In the genomic region with DNA sequence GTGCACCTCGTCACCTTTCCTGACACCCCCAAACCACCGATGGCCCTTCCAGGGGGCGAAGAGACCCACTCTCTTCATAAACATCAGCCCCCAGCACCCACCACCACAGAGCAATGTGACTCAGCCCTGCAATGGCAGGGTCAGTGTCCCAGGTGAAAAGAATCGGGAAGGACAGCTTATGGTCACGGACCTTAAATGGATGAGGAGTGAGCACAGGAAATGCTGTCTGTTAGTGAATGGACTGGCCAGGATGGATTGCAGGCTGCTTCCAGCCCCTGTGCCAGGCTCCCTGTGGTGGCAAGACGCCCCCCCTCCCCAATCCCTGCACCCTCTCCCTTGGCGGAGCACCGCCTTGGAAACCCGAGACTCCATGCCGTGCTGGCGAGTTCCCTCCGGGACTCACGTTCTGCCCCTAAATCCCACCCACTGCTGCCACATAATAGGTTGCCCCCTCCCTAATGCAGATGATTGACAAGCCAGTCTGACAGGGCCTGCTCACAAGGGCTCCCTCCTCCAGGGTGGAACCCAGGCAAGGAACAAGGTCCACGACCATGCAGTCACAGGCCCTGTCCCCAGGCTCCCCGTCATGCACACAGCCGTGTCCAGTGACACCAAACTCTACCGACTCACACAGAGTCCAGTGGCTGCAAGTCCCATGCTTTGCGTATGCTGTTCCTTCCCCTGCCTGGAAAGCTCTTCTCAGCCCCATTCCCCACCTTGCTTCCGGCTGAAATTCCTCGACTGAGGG, we compare ENCODE assay signal across 1 cellular context.
TF ChIP-seq lines count a peak whose summit lies in the region.

No MANE protein-coding gene starts in this region.

TF ChIP-seq in HepG2, 621 proteins besides CTCF, POLR2A, EP300 and RAD21 (continued from another document and continues in another):
- TF ChIP-seq CREM (IDR thresholded peaks at IDR 0.05) (no peak), CREM (CRISPR knock-in tag; IDR thresholded peaks at IDR 0.05) (no peak), KDM5B (CRISPR knock-in tag; IDR thresholded peaks at IDR 0.05; ENCODE audit: borderline replicate concordance) (no peak; the same call in none of the 2 replicates), ZNF800 (CRISPR knock-in tag; IDR thresholded peaks at IDR 0.05) (no peak), CBX2 (IDR thresholded peaks at IDR 0.05; ENCODE audit: low read depth, low read length) (no peak), CBX2 (CRISPR knock-in tag; IDR thresholded peaks at IDR 0.05; ENCODE audit: low read depth) (no peak), KLF16 (CRISPR knock-in tag; IDR thresholded peaks at IDR 0.05) (no peak), ZNF761 (CRISPR knock-in tag; conservative IDR thresholded peaks at IDR 0.05) (0 out of 2 replicates have a peak, but pooled peaks have one; percentile 14), ATF6 (CRISPR knock-in tag; conservative IDR thresholded peaks at IDR 0.05) (no peak), SIX1 (CRISPR knock-in tag; IDR thresholded peaks at IDR 0.05; ENCODE audit: borderline replicate concordance) (peak; percentile 57; the same call in 1 of the 2 replicates), HNRNPL (IDR thresholded peaks at IDR 0.05; ENCODE audit: low read depth, low read length) (0 out of 2 replicates have a peak, but pooled peaks have one; percentile 20), POLR2G (IDR thresholded peaks at IDR 0.05; ENCODE audit: low read depth, low read length) (peak; percentile 69), EEA1 (CRISPR knock-in tag; IDR thresholded peaks at IDR 0.05; ENCODE audit: borderline replicate concordance) (no peak), ZUFSP (CRISPR knock-in tag; IDR thresholded peaks at IDR 0.05; ENCODE audit: borderline replicate concordance) (no peak), ZFP41 (CRISPR knock-in tag; IDR thresholded peaks at IDR 0.05; ENCODE audit: borderline replicate concordance) (no peak), ZEB1 (IDR thresholded peaks at IDR 0.05; ENCODE audit: insufficient replicate concordance, low read depth) (no peak), CENPBD1 (CRISPR knock-in tag; IDR thresholded peaks at IDR 0.05; ENCODE audit: borderline replicate concordance, low read depth) (no peak)
- TF ChIP-seq, protein P1, sequence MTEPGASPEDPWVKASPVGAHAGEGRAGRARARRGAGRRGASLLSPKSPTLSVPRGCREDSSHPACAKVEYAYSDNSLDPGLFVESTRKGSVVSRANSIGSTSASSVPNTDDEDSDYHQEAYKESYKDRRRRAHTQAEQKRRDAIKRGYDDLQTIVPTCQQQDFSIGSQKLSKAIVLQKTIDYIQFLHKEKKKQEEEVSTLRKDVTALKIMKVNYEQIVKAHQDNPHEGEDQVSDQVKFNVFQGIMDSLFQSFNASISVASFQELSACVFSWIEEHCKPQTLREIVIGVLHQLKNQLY (CRISPR knock-in tag; IDR thresholded peaks at IDR 0.05) = no peak
- TF ChIP-seq, protein P2, sequence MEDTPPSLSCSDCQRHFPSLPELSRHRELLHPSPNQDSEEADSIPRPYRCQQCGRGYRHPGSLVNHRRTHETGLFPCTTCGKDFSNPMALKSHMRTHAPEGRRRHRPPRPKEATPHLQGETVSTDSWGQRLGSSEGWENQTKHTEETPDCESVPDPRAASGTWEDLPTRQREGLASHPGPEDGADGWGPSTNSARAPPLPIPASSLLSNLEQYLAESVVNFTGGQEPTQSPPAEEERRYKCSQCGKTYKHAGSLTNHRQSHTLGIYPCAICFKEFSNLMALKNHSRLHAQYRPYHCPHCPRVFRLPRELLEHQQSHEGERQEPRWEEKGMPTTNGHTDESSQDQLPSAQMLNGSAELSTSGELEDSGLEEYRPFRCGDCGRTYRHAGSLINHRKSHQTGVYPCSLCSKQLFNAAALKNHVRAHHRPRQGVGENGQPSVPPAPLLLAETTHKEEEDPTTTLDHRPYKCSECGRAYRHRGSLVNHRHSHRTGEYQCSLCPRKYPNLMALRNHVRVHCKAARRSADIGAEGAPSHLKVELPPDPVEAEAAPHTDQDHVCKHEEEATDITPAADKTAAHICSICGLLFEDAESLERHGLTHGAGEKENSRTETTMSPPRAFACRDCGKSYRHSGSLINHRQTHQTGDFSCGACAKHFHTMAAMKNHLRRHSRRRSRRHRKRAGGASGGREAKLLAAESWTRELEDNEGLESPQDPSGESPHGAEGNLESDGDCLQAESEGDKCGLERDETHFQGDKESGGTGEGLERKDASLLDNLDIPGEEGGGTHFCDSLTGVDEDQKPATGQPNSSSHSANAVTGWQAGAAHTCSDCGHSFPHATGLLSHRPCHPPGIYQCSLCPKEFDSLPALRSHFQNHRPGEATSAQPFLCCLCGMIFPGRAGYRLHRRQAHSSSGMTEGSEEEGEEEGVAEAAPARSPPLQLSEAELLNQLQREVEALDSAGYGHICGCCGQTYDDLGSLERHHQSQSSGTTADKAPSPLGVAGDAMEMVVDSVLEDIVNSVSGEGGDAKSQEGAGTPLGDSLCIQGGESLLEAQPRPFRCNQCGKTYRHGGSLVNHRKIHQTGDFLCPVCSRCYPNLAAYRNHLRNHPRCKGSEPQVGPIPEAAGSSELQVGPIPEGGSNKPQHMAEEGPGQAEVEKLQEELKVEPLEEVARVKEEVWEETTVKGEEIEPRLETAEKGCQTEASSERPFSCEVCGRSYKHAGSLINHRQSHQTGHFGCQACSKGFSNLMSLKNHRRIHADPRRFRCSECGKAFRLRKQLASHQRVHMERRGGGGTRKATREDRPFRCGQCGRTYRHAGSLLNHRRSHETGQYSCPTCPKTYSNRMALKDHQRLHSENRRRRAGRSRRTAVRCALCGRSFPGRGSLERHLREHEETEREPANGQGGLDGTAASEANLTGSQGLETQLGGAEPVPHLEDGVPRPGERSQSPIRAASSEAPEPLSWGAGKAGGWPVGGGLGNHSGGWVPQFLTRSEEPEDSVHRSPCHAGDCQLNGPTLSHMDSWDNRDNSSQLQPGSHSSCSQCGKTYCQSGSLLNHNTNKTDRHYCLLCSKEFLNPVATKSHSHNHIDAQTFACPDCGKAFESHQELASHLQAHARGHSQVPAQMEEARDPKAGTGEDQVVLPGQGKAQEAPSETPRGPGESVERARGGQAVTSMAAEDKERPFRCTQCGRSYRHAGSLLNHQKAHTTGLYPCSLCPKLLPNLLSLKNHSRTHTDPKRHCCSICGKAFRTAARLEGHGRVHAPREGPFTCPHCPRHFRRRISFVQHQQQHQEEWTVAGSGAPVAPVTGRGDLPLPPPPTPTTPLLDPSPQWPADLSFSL (CRISPR knock-in tag; IDR thresholded peaks at IDR 0.05) = no peak
- TF ChIP-seq, protein P3, sequence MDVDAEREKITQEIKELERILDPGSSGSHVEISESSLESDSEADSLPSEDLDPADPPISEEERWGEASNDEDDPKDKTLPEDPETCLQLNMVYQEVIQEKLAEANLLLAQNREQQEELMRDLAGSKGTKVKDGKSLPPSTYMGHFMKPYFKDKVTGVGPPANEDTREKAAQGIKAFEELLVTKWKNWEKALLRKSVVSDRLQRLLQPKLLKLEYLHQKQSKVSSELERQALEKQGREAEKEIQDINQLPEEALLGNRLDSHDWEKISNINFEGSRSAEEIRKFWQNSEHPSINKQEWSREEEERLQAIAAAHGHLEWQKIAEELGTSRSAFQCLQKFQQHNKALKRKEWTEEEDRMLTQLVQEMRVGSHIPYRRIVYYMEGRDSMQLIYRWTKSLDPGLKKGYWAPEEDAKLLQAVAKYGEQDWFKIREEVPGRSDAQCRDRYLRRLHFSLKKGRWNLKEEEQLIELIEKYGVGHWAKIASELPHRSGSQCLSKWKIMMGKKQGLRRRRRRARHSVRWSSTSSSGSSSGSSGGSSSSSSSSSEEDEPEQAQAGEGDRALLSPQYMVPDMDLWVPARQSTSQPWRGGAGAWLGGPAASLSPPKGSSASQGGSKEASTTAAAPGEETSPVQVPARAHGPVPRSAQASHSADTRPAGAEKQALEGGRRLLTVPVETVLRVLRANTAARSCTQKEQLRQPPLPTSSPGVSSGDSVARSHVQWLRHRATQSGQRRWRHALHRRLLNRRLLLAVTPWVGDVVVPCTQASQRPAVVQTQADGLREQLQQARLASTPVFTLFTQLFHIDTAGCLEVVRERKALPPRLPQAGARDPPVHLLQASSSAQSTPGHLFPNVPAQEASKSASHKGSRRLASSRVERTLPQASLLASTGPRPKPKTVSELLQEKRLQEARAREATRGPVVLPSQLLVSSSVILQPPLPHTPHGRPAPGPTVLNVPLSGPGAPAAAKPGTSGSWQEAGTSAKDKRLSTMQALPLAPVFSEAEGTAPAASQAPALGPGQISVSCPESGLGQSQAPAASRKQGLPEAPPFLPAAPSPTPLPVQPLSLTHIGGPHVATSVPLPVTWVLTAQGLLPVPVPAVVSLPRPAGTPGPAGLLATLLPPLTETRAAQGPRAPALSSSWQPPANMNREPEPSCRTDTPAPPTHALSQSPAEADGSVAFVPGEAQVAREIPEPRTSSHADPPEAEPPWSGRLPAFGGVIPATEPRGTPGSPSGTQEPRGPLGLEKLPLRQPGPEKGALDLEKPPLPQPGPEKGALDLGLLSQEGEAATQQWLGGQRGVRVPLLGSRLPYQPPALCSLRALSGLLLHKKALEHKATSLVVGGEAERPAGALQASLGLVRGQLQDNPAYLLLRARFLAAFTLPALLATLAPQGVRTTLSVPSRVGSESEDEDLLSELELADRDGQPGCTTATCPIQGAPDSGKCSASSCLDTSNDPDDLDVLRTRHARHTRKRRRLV (CRISPR knock-in tag; IDR thresholded peaks at IDR 0.05) = no peak
- TF ChIP-seq, protein P4, sequence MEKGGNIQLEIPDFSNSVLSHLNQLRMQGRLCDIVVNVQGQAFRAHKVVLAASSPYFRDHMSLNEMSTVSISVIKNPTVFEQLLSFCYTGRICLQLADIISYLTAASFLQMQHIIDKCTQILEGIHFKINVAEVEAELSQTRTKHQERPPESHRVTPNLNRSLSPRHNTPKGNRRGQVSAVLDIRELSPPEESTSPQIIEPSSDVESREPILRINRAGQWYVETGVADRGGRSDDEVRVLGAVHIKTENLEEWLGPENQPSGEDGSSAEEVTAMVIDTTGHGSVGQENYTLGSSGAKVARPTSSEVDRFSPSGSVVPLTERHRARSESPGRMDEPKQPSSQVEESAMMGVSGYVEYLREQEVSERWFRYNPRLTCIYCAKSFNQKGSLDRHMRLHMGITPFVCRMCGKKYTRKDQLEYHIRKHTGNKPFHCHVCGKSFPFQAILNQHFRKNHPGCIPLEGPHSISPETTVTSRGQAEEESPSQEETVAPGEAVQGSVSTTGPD (CRISPR knock-in tag; IDR thresholded peaks at IDR 0.05) = no peak
